8 cellular contexts compared by ENCODE assay signal in the genomic region with DNA sequence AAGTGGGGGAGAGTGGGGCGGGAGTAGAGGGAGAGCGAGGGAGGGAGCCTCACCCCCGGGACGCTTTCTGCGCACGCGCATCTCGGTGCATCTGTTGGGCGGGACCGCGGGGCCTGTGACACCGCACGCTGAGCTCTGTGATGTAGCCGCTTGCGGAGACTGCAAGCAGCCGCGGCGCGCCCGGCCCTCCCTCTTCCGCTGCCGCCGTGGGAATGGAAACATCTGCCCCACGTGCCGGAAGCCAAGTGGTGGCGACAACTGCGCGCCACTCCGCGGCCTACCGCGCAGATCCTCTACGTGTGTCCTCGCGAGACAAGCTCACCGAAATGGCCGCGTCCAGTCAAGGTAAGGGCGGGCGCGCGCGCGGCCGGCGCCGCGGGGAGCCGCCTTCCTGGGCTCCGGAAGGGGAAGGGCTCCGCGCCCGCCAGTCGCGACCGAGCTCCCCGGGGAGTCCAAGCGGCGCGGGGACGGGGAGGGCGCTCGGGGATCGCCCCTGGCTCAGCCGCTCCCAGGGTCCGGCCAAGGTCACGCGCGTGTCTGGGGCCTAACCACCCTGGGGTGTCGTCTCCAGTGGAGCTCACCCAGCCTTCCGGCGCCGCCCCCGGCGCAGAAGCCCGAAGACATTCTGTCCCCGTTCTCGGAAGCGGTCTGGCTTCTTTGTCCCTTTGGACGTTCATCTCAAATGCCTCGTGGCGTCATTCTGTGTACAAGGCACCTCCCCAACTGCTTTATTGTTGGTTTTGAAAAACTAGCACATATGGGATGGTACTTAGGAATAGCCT. TPM values are rescaled to one million over a fixed set of nuclear protein-coding genes. Genes with fewer than 3 reads are reported as not detected.
DNase-seq lines count a peak whose midpoint lies in the region; ATAC-seq and TF ChIP-seq lines count a peak whose summit lies in the region.

A gene with protein sequence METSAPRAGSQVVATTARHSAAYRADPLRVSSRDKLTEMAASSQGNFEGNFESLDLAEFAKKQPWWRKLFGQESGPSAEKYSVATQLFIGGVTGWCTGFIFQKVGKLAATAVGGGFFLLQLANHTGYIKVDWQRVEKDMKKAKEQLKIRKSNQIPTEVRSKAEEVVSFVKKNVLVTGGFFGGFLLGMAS (plus strand): TSS at position 118 of the 782 bp plus-strand sequence. CDS start 95 bp downstream, at position 213.

- DNase-seq in CD1c-positive myeloid dendritic cell (ENCODE audit: extremely low spot score): peak; percentile 95
- DNase-seq in NCI-H748 treated with DMSO at 0.1 percent for 48 hours (lab: John Stamatoyannopoulos, UW): peak; percentile 71
- DNase-seq in activated CD4-positive, alpha-beta T cell treated with anti-CD3 and anti-CD28 coated beads, Interleukin-2, amount 50 U/mL, for 24 hours (ENCODE audit: low read depth in 1 of 2, low spot score in 1 of 2): peak; percentile 70 to 88
- DNase-seq in dedifferentiated amniotic fluid mesenchymal stem cell (ENCODE audit: extremely low spot score): peak; percentile 75
- DNase-seq in left lung: peak; percentile 94 to 95
- peak; percentile 82 to 83 for DNase-seq in stimulated activated CD4-positive, alpha-beta T cell treated with anti-CD3 and anti-CD28 coated beads, Interleukin-2, amount 100 ng/mL, for 48 hours

- H3K36me3 ChIP-seq in left lung: no peaks in the 10 kb centered on the region

- peaks cover 4 to 8% of the 10 kb centered on the region in 2 donors for H3K4me1 ChIP-seq in left lung

- peak within 1 kb of the TSS; percentile 51 to 58 for H3K4me3 ChIP-seq in left lung

- no peaks in the 10 kb centered on the region for H3K27me3 ChIP-seq in left lung

- ATAC-seq in GM19397 (IDR thresholded peaks at IDR 0.05; ENCODE audit: unreplicated experiment) (peak; percentile 96), HG03565 (IDR thresholded peaks at IDR 0.05; ENCODE audit: unreplicated experiment) (peak; percentile 88), left lung (peak; percentile 92)

- intact Hi-C loops in left lung (cut with DNase I): no loop called here

- peak within 1 kb of the TSS; percentile 95 to 96 for H3K27ac ChIP-seq in left lung

- H3K9me3 ChIP-seq in left lung: no peaks in the 10 kb centered on the region

- no peak for TF ChIP-seq CTCF in left lung (IDR thresholded peaks at IDR 0.05)

RNA-seq across cellular contexts. Expression of the gene that starts here (rescaled TPM):
- 10 to 100 TPM; 71.5 to 85.2 TPM for total RNA-seq in left lung

Comparison
In these comparisons a context has a peak if more than half of its experiments do, and no peak if none do; other contexts are left out.
1. Peak in every context shown above with its lines: DNase-seq, ATAC-seq, H3K4me3 ChIP-seq and H3K27ac ChIP-seq.